Comparison of ENCODE assay signal across 27 cellular contexts in genomic region chr4:153831236-153831635, GRCh38. TPM values are rescaled to one million over a fixed set of nuclear protein-coding genes. Genes with fewer than 3 reads are reported as not detected.
A peak's percentile ranks its signal among the peaks of the same experiment; 100 is the strongest.
DNase-seq lines count a peak whose midpoint lies in the region; ATAC-seq, FAIRE-seq and TF ChIP-seq lines count a peak whose summit lies in the region.
"Had no signal": no experiment of that assay in that cellular context is flagged by ENCODE, and none has a peak within 500 bp of the region (broad histone marks: within the 10 kb centered on the region; RNA-seq: fewer than 3 reads in every experiment).

No MANE protein-coding gene starts in this region.

- TF ChIP-seq POLR2A in HepG2 (IDR thresholded peaks at IDR 0.05; ENCODE audit: insufficient read depth in 1 of 2, low read depth in 2 of 2, low read length in 2 of 2) (no peak), right lobe of liver (IDR thresholded peaks at IDR 0.05) (no peak), H1 (IDR thresholded peaks at IDR 0.05; ENCODE audit: control extremely low read depth in 1 of 2, low read depth in 2 of 2, low read length in 2 of 2) (no peak)

- peaks cover 1% of the 10 kb centered on the region; the same call in 1 of the 2 replicates for H3K23me2 ChIP-seq in H1 (ENCODE audit: low read depth, low read length)

- H3K27me3 ChIP-seq in HepG2 (ENCODE audit: control insufficient read depth in 1 of 2, insufficient read depth in 2 of 2, low read length in 2 of 2) (no peaks in the 10 kb centered on the region; a peak in 1 of 5 replicates), right lobe of liver (no peaks in the 10 kb centered on the region), H1 (replicated peaks in 1 of 4; ENCODE audit: control insufficient read depth in 3 of 4, extremely low read depth in 1 of 4, insufficient read depth in 3 of 4, low read length in 3 of 4) (no peaks in the 10 kb centered on the region), neural progenitor cell (no peaks in the 10 kb centered on the region)
- no peaks in the 10 kb centered on the region for H3K27me3 ChIP-seq in CD4-positive, alpha-beta memory T cell (ENCODE audit: insufficient read depth, low read length)
- H3K27me3 ChIP-seq: BLaER1 treated with 17β-estradiol and CSF1 and Interleukin-3, amounts not matched to agents 10 nM and 100 nM had no signal

- H2AK5ac ChIP-seq in H1 (ENCODE audit: low read depth, low read length): no peak overlapping the region

- H3F3A ChIP-seq in neural progenitor cell (ENCODE audit: low read depth): peaks cover 33% of the 10 kb centered on the region

- H2BK5ac ChIP-seq in H1 (ENCODE audit: low read depth, low read length): no peak overlapping the region

- H3K4me3 Mint-ChIP-seq in neural progenitor cell: no peak overlapping the region
- H3K4me3 Mint-ChIP-seq in CD4-positive, alpha-beta memory T cell: no peak overlapping the region
- H3K4me3 Mint-ChIP-seq in activated CD4-positive, alpha-beta T cell treated with anti-CD3 and anti-CD28 coated beads, Interleukin-2, amount 10 ng/mL, durations not matched to agents 24 days and 14 days: no peak overlapping the region
- H3K4me3 Mint-ChIP-seq: CD14-positive monocyte; CD4-positive, alpha-beta T cell had no signal

- H3K4me3 ChIP-seq in HepG2 (replicated peaks in 1 of 3; ENCODE audit: insufficient read depth in 1 of 3, low read depth in 2 of 3, low read length in 3 of 3) (no peak overlapping the region), right lobe of liver (no peak overlapping the region), H1 (ENCODE audit: extremely low read depth in 1 of 4, insufficient read depth in 2 of 4, low read depth in 3 of 4, low read length in 4 of 4) (no peak overlapping the region), neural progenitor cell (no peak overlapping the region)
- no peak overlapping the region for H3K4me3 ChIP-seq in CD4-positive, alpha-beta memory T cell (ENCODE audit: low read length in 2 of 2)
- H3K4me3 ChIP-seq: BLaER1 treated with 17β-estradiol and CSF1 and Interleukin-3, amounts not matched to agents 10 nM and 100 nM; GM23248 had no signal

- intact Hi-C loops in HepG2 (cut with micrococcal nuclease; ENCODE audit: unreplicated experiment) (no loop called here), right lobe of liver (cut with DNase I) (no loop called here)
- intact Hi-C loops in CD4-positive, alpha-beta memory T cell (cut with micrococcal nuclease): no loop called here
- intact Hi-C loops in activated CD4-positive, alpha-beta T cell treated with anti-CD3 and anti-CD28 coated beads, Interleukin-2, amount 10 ng/mL, durations not matched to agents 24 days and 14 days (cut with micrococcal nuclease): no loop called here

- in situ Hi-C loops in HepG2 (cut with HindIII; ENCODE audit: extremely low pct_ligation_motif_present, low pct_unique_long_range_greater_than_20kb): no loop called here

- no peak for TF ChIP-seq RAD21 in HepG2 (CRISPR knock-in tag; IDR thresholded peaks at IDR 0.05)
- TF ChIP-seq RAD21 in H1 (IDR thresholded peaks at IDR 0.05 in 1 of 2, conservative IDR thresholded peaks at IDR 0.05 in 1 of 2; ENCODE audit: low read depth in 2 of 2, low read length in 2 of 2): no peak

- peak overlapping the region; percentile 31 for H3K27ac Mint-ChIP-seq in neural progenitor cell
- no peak overlapping the region for H3K27ac Mint-ChIP-seq in CD4-positive, alpha-beta memory T cell
- no peak overlapping the region for H3K27ac Mint-ChIP-seq in activated CD4-positive, alpha-beta T cell treated with anti-CD3 and anti-CD28 coated beads, Interleukin-2, amount 10 ng/mL, durations not matched to agents 24 days and 14 days
- H3K27ac Mint-ChIP-seq: CD14-positive monocyte; CD4-positive, alpha-beta T cell had no signal

- H3K4me1 Mint-ChIP-seq in neural progenitor cell: peaks cover 16% of the 10 kb centered on the region
- no peaks in the 10 kb centered on the region for H3K4me1 Mint-ChIP-seq in CD4-positive, alpha-beta memory T cell
- H3K4me1 Mint-ChIP-seq in activated CD4-positive, alpha-beta T cell treated with anti-CD3 and anti-CD28 coated beads, Interleukin-2, amount 10 ng/mL, durations not matched to agents 24 days and 14 days: no peaks in the 10 kb centered on the region
- H3K4me1 Mint-ChIP-seq: CD14-positive monocyte had no signal

- no peak overlapping the region for H2BK20ac ChIP-seq in H1 (ENCODE audit: low read length)

- H3K4me2 ChIP-seq in HepG2 (ENCODE audit: low read depth, low read length) (no peak overlapping the region), H1 (ENCODE audit: insufficient read depth in 1 of 2, low read depth in 2 of 2, low read length in 2 of 2) (no peak overlapping the region), neural progenitor cell (no peak overlapping the region)

- TF ChIP-seq CTCF in HepG2 (CRISPR knock-in tag; IDR thresholded peaks at IDR 0.05) (no peak), right lobe of liver (IDR thresholded peaks at IDR 0.05) (no peak), H1 (IDR thresholded peaks at IDR 0.05; ENCODE audit: control extremely low read depth in 1 of 3, insufficient read depth in 1 of 3, low read depth in 1 of 3, low read length in 3 of 3) (no peak), neural progenitor cell (IDR thresholded peaks at IDR 0.05) (no peak)

- H3K9ac ChIP-seq in HepG2 (ENCODE audit: insufficient read depth, low read depth, low read length) (no peak overlapping the region), H1 (replicated peaks in 1 of 4; ENCODE audit: extremely low read depth in 1 of 4, low read depth in 3 of 4, low read length in 3 of 4) (no peak overlapping the region), neural progenitor cell (no peak overlapping the region)
- H3K9ac ChIP-seq: BLaER1 treated with 17β-estradiol and CSF1 and Interleukin-3, amounts not matched to agents 10 nM and 100 nM; GM23248 had no signal

- H3K4ac ChIP-seq in H1 (replicated peaks; ENCODE audit: insufficient read length, low read depth, low read length): no peak overlapping the region

- H3K56ac ChIP-seq in H1 (replicated peaks; ENCODE audit: insufficient read length, low read depth, low read length): no peak overlapping the region

- POLR2A ChIA-PET in HepG2 (lab: Yijun Ruan, JAX) (no interaction called here), H1 (lab: Charles Lee; ENCODE audit: partially characterized antibody) (interaction anchor here (1.0 to 2.9 kb wide), 2 partner anchors 41 to 50 kb away, joined by 5 to 8 read pairs; no protein-coding TSS in a partner anchor)
- POLR2A ChIA-PET in CD4-positive, alpha-beta memory T cell (lab: Charles Lee; ENCODE audit: partially characterized antibody): no interaction called here

- H4K5ac ChIP-seq in H1 (ENCODE audit: insufficient read length, low read depth, low read length): no peak overlapping the region

- H3K36me3 Mint-ChIP-seq in neural progenitor cell: peaks cover 36% of the 10 kb centered on the region
- no peaks in the 10 kb centered on the region for H3K36me3 Mint-ChIP-seq in CD4-positive, alpha-beta memory T cell
- no peaks in the 10 kb centered on the region for H3K36me3 Mint-ChIP-seq in activated CD4-positive, alpha-beta T cell treated with anti-CD3 and anti-CD28 coated beads, Interleukin-2, amount 10 ng/mL, durations not matched to agents 24 days and 14 days (ENCODE audit: low read depth)
- H3K36me3 Mint-ChIP-seq: CD14-positive monocyte had no signal

- no peaks in the 10 kb centered on the region for H3K4me1 ChIP-seq in HepG2 (ENCODE audit: insufficient read depth, low read length)
- H3K4me1 ChIP-seq in right lobe of liver: no peaks in the 10 kb centered on the region
- peaks cover 0 to 2% (median 0%) of the 10 kb centered on the region in 4 experiments; a peak in 1 of 7 replicates for H3K4me1 ChIP-seq in H1 (replicated peaks in 1 of 4; ENCODE audit: control insufficient read depth in 3 of 4, insufficient read depth in 4 of 4, low read length in 3 of 4)
- peaks cover 64% of the 10 kb centered on the region for H3K4me1 ChIP-seq in neural progenitor cell
- no peaks in the 10 kb centered on the region for H3K4me1 ChIP-seq in CD4-positive, alpha-beta memory T cell (ENCODE audit: insufficient read depth, low read length)
- H3K4me1 ChIP-seq: BE2C had no signal

- H4K20me1 ChIP-seq in HepG2 (ENCODE audit: insufficient read depth, low read length): no peaks in the 10 kb centered on the region
- no peaks in the 10 kb centered on the region for H4K20me1 ChIP-seq in H1 (replicated peaks in 1 of 2; ENCODE audit: control insufficient read depth in 1 of 2, insufficient read depth in 2 of 2, low read length in 2 of 2)
- no peaks in the 10 kb centered on the region for H4K20me1 ChIP-seq in neural progenitor cell (ENCODE audit: low read depth)
- H4K20me1 ChIP-seq: BLaER1 treated with 17β-estradiol and CSF1 and Interleukin-3, amounts not matched to agents 10 nM and 100 nM had no signal

- no peak overlapping the region for H4K91ac ChIP-seq in H1 (replicated peaks; ENCODE audit: insufficient read length, low read length)

- H3K14ac ChIP-seq in H1 (ENCODE audit: insufficient read length): no peak overlapping the region

- H3K27ac ChIP-seq in HepG2 (ENCODE audit: extremely low read length, insufficient read depth, low read length) (no peak overlapping the region), right lobe of liver (no peak overlapping the region), H1 (ENCODE audit: low read depth, low read length) (no peak overlapping the region; the same call in 1 of the 2 replicates), neural progenitor cell (no peak overlapping the region)
- H3K27ac ChIP-seq in CD4-positive, alpha-beta memory T cell (ENCODE audit: low read depth, low read length): no peak overlapping the region
- H3K27ac ChIP-seq: 22Rv1; BLaER1 treated with 17β-estradiol and CSF1 and Interleukin-3, amounts not matched to agents 10 nM and 100 nM; GM23248 had no signal

- TF ChIP-seq EP300 in HepG2 (IDR thresholded peaks at IDR 0.05; ENCODE audit: low read depth in 2 of 2, low read length in 2 of 2): no peak
- no peak for TF ChIP-seq EP300 in HepG2 (CRISPR knock-in tag; IDR thresholded peaks at IDR 0.05; ENCODE audit: borderline replicate concordance)
- no peak for TF ChIP-seq EP300 in H1 (IDR thresholded peaks at IDR 0.05; ENCODE audit: borderline replicate concordance in 1 of 2, low read depth in 2 of 2, low read length in 2 of 2)

- H3K9me3 ChIP-seq in HepG2 (ENCODE audit: low read length): no peaks in the 10 kb centered on the region
- H3K9me3 ChIP-seq in right lobe of liver: no peaks in the 10 kb centered on the region
- H3K9me3 ChIP-seq in H1 (ENCODE audit: insufficient read depth in 2 of 2, low read depth in 1 of 2, low read length in 1 of 2): no peaks in the 10 kb centered on the region
- no peaks in the 10 kb centered on the region for H3K9me3 ChIP-seq in neural progenitor cell (ENCODE audit: low read depth)
- no peaks in the 10 kb centered on the region for H3K9me3 ChIP-seq in CD4-positive, alpha-beta memory T cell (ENCODE audit: control insufficient read depth in 1 of 2, low read length in 2 of 2)
- H3K9me3 ChIP-seq: BE2C; BLaER1 treated with 17β-estradiol and CSF1 and Interleukin-3, amounts not matched to agents 10 nM and 100 nM had no signal

- ATAC-seq in HepG2 (no peak), right lobe of liver (no peak)

- no peaks in the 10 kb centered on the region for H3K27me3 Mint-ChIP-seq in neural progenitor cell (ENCODE audit: insufficient read depth, low read depth)
- H3K27me3 Mint-ChIP-seq in CD4-positive, alpha-beta memory T cell: peaks cover 5 to 8% of the 10 kb centered on the region in 2 donors
- peaks cover 13% of the 10 kb centered on the region for H3K27me3 Mint-ChIP-seq in activated CD4-positive, alpha-beta T cell treated with anti-CD3 and anti-CD28 coated beads, Interleukin-2, amount 10 ng/mL, durations not matched to agents 24 days and 14 days

- no peak overlapping the region for H2BK120ac ChIP-seq in H1 (replicated peaks; ENCODE audit: low read depth, low read length)

- 0% methylated on average over 1 of the region's 1 CpG for WGBS in HepG2 (ENCODE audit: low lambda C conversion rate)
- WGBS in right lobe of liver (ENCODE audit: insufficient coverage, low coverage, low lambda C conversion rate, missing lambda C conversion rate): 91% methylated on average over 1 of the region's 1 CpG
- WGBS in H1 (ENCODE audit: extremely low coverage in 1 of 2, insufficient coverage in 1 of 2, insufficient read length in 1 of 2, insufficient replicate concordance in 2 of 2, low coverage in 1 of 2, low lambda C conversion rate in 2 of 2, missing lambda C conversion rate in 1 of 2), 2 experiments: 94% methylated on average over 1 of the region's 1 CpG; no CpG with 5 or more reads in 1 of the 2 experiments

- H3K23ac ChIP-seq in H1 (ENCODE audit: insufficient read length): no peak overlapping the region

- DNase-seq in HepG2 (ENCODE audit: low spot score) (no peak), right lobe of liver (no peak), H1 (ENCODE audit: low read depth in 1 of 2, low spot score in 2 of 2) (no peak), neural progenitor cell (ENCODE audit: low spot score) (no peak), amniotic stem cell (lab: John Stamatoyannopoulos, UW) (no peak)
- DNase-seq in CD4-positive, alpha-beta memory T cell: no peak
- no peak for DNase-seq in activated CD4-positive, alpha-beta T cell treated with anti-CD3 and anti-CD28 coated beads, Interleukin-2, amount 10 ng/mL, durations not matched to agents 24 days and 14 days
- DNase-seq: ACHN; AML-193; BE2C; Calu3; CD4-positive, alpha-beta T cell; COR-L47; DMS53; DMS79 treated with DMSO at 0.1 percent for 48 hours; GF-D8; GM23248; H7; HCEC 1CT had no signal

- CTCF ChIA-PET in HepG2 (lab: Yijun Ruan, JAX; ENCODE audit: low intra/inter-chr PET ratio, low total read pairs) (no interaction called here), H1 (lab: Charles Lee; ENCODE audit: partially characterized antibody) (interaction anchor here (1.2 to 1.4 kb wide), 2 partner anchors 38 to 39 kb away, joined by 3 to 4 read pairs; no protein-coding TSS in a partner anchor)
- CTCF ChIA-PET in CD4-positive, alpha-beta memory T cell (lab: Charles Lee; ENCODE audit: partially characterized antibody): no interaction called here

- no peaks in the 10 kb centered on the region for H3K79me1 ChIP-seq in H1 (ENCODE audit: low read depth, low read length)

- H3K36me3 ChIP-seq in HepG2 (replicated peaks in 1 of 2; ENCODE audit: control insufficient read depth in 1 of 2, insufficient read depth in 2 of 2, low read length in 2 of 2) (no peaks in the 10 kb centered on the region), right lobe of liver (no peaks in the 10 kb centered on the region), H1 (ENCODE audit: control insufficient read depth in 2 of 4, insufficient read depth in 4 of 4, low read length in 3 of 4) (no peaks in the 10 kb centered on the region), neural progenitor cell (peaks cover 11% of the 10 kb centered on the region)
- no peaks in the 10 kb centered on the region for H3K36me3 ChIP-seq in CD4-positive, alpha-beta memory T cell (ENCODE audit: insufficient read depth, low read length)
- H3K36me3 ChIP-seq: BE2C; BLaER1 treated with 17β-estradiol and CSF1 and Interleukin-3, amounts not matched to agents 10 nM and 100 nM had no signal

- peaks cover 35% of the 10 kb centered on the region for H3K9me3 Mint-ChIP-seq in neural progenitor cell
- H3K9me3 Mint-ChIP-seq in CD4-positive, alpha-beta memory T cell: peaks cover 0 to 4% (median 0%) of the 10 kb centered on the region in 8 donors
- H3K9me3 Mint-ChIP-seq in activated CD4-positive, alpha-beta T cell treated with anti-CD3 and anti-CD28 coated beads, Interleukin-2, amount 10 ng/mL, durations not matched to agents 24 days and 14 days: no peaks in the 10 kb centered on the region
- H3K9me3 Mint-ChIP-seq: CD4-positive, alpha-beta T cell had no signal

- H2BK15ac ChIP-seq in H1 (ENCODE audit: low read length): no peak overlapping the region

- no peak overlapping the region for H2BK12ac ChIP-seq in H1 (ENCODE audit: low read depth, low read length)

- BruUV-seq in HepG2 (replicated peaks; lab: Mats Ljungman, UMichigan): no TSS peak

- no peak overlapping the region for H3K18ac ChIP-seq in H1 (ENCODE audit: extremely low read depth, low read length)

- H4K8ac ChIP-seq in H1 (ENCODE audit: extremely low read depth, insufficient read depth, low read length): no peak overlapping the region

- no peaks in the 10 kb centered on the region for H3K79me2 ChIP-seq in HepG2 (ENCODE audit: insufficient read depth, low read length)
- H3K79me2 ChIP-seq in H1 (ENCODE audit: control insufficient read depth in 1 of 2, insufficient read depth in 2 of 2, low read length in 2 of 2): no peaks in the 10 kb centered on the region
- H3K79me2 ChIP-seq in neural progenitor cell (ENCODE audit: low read depth): no peaks in the 10 kb centered on the region

- H2AFZ ChIP-seq in HepG2 (ENCODE audit: low read length) (no peak overlapping the region), H1 (ENCODE audit: low read length) (peak overlapping the region; percentile 83), neural progenitor cell (replicated peaks) (no peak overlapping the region)
- H2AFZ ChIP-seq: GM23248 had no signal

- FAIRE-seq in HepG2 (lab: Jason Lieb, UNC) (no peak), H1 (lab: Jason Lieb, UNC) (no peak)
- FAIRE-seq: A204.1, GM12891, GM18507 had no signal

RNA-seq across cellular contexts. Expression of gene SFRP2, which starts 42.4 kb away (rescaled TPM):
- total RNA-seq in HepG2 (2016; rRNA removed; fragmentation: Illumina TruSeq; extraction: Trizol) (not detected in 2 replicates), right lobe of liver (not detected), neural progenitor cell (ENCODE audit: low replicate concordance) (86.1 and 123 TPM in 2 replicates)
- total RNA-seq in HepG2 (2016; cell fraction: cytosol; rRNA removed; fragmentation: Illumina TruSeq; extraction: Trizol; ENCODE audit: low read depth): not detected in 2 replicates
- not detected in 2 replicates for total RNA-seq in HepG2 (2016; cell fraction: insoluble cytoplasmic fraction; rRNA removed; fragmentation: Illumina TruSeq; extraction: Trizol)
- total RNA-seq in HepG2 (2016; cell fraction: membrane; rRNA removed; fragmentation: Illumina TruSeq; extraction: Trizol): not detected in 2 replicates
- not detected in 2 replicates for total RNA-seq in HepG2 (2016; cell fraction: nucleus; rRNA removed; fragmentation: Illumina TruSeq; extraction: Trizol)
- polyA plus RNA-seq in HepG2 (2011; rRNA removed) (not detected in 2 replicates), H1 (2011; rRNA removed) (108 and 177 TPM in 2 replicates)
- polyA plus RNA-seq in HepG2 (2011; cell fraction: cytosol; rRNA removed): not detected in 2 replicates
- not detected in 2 replicates for polyA plus RNA-seq in HepG2 (2011; cell fraction: nucleus; rRNA removed)
- not detected in 2 replicates for polyA plus RNA-seq in HepG2 (2012)
- not detected in 2 replicates for polyA plus RNA-seq in HepG2 (2016; cell fraction: cytosol; fragmentation: Illumina TruSeq; extraction: Trizol; ENCODE audit: low read depth)
- polyA plus RNA-seq in HepG2 (2016; cell fraction: insoluble cytoplasmic fraction; fragmentation: Illumina TruSeq; extraction: Trizol; ENCODE audit: low read depth): not detected in 2 replicates
- polyA plus RNA-seq in HepG2 (2016; cell fraction: membrane; fragmentation: Illumina TruSeq; extraction: Trizol; ENCODE audit: low read depth): not detected in 2 replicates
- polyA plus RNA-seq in HepG2 (2016; cell fraction: nucleus; fragmentation: Illumina TruSeq; extraction: Trizol; ENCODE audit: insufficient read depth, low read depth): not detected in 2 replicates
- not detected in 2 replicates for polyA minus RNA-seq in HepG2 (2011; rRNA and poly(A)+ RNA removed; ENCODE audit: low replicate concordance)
- not detected in 2 replicates for polyA minus RNA-seq in HepG2 (2011; cell fraction: cytosol; rRNA and poly(A)+ RNA removed)
- not detected in 2 replicates for polyA minus RNA-seq in HepG2 (2011; cell fraction: nucleus; rRNA and poly(A)+ RNA removed)
- total RNA-seq in H1 (2021; fragmentation: NEBNext Ultra II Directional; extraction: Animal tissue kit (Norgen Biotek cat#: 25700)): 342 and 354 TPM in 2 replicates
- 73.3 TPM for polyA plus RNA-seq in H1 (2011; cell fraction: cytosol; rRNA removed)
- 124 TPM for polyA plus RNA-seq in H1 (2011; cell fraction: nucleus; rRNA removed)
- 338 to 388 TPM (median 363 TPM) in 4 replicates for polyA plus RNA-seq in H1 (2012, experiment 1 of 2)
- polyA plus RNA-seq in H1 (2012, experiment 2 of 2): 372 TPM
- polyA plus RNA-seq in H1 (2013, experiment 1 of 2): 748 TPM
- 812 TPM for polyA plus RNA-seq in H1 (2013, experiment 2 of 2)
- 54.6 and 56.4 TPM in 2 replicates for polyA minus RNA-seq in H1 (2011; rRNA and poly(A)+ RNA removed)
- polyA minus RNA-seq in H1 (2011; cell fraction: cytosol; rRNA and poly(A)+ RNA removed): 119 TPM
- polyA minus RNA-seq in H1 (2011; cell fraction: nucleus; rRNA and poly(A)+ RNA removed): 63.1 TPM
- total RNA-seq in CD4-positive, alpha-beta memory T cell: not detected
- polyA plus RNA-seq in CD4-positive, alpha-beta memory T cell: not detected
- total RNA-seq in activated CD4-positive, alpha-beta T cell treated with anti-CD3 and anti-CD28 coated beads, Interleukin-2, amount 10 ng/mL, durations not matched to agents 24 days and 14 days: not detected in 2 replicates
- total RNA-seq: Calu3; CD4-positive, alpha-beta T cell; Daoy; G401 had no signal
- polyA plus RNA-seq: CD14-positive monocyte had no signal

Comparison
In these comparisons a context has a peak if more than half of its experiments do, and no peak if none do; other contexts are left out.
1. RNA of gene SFRP2, which starts 42.4 kb away (total RNA-seq): 342 to 354 TPM in H1 and 86.1 to 123 TPM in neural progenitor cell; not detected in HepG2, not detected in right lobe of liver, not detected in CD4-positive, alpha-beta memory T cell and not detected in activated CD4-positive, alpha-beta T cell treated with anti-CD3 and anti-CD28 coated beads, Interleukin-2, amount 10 ng/mL, durations not matched to agents 24 days and 14 days; every median in the first group is over 10 times any median in the second.
2. Of the 41 proteins assayed by ChIP-seq in both HepG2 and H1: peak only in HepG2: MAFK; only in H1: none; in both: none; in neither: 40.